Comparison of ENCODE assay signal across 8 cellular contexts in genomic region chr5:39713224-39713911, GRCh38.
DNase-seq lines count a peak whose midpoint lies in the region; ATAC-seq and TF ChIP-seq lines count a peak whose summit lies in the region.

No MANE protein-coding gene starts in this region.

- no peaks in the 10 kb centered on the region for H3K27me3 ChIP-seq in osteoblast (ENCODE audit: insufficient read depth, low read length)

- TF ChIP-seq CTCF in fibroblast of mammary gland (conservative IDR thresholded peaks at IDR 0.05; ENCODE audit: control insufficient read depth, insufficient read depth, low read depth, low read length) = no peak
- no peak for TF ChIP-seq CTCF in osteoblast (IDR thresholded peaks at IDR 0.05; ENCODE audit: extremely low read depth, low read depth, low read length)
- TF ChIP-seq CTCF in OCI-LY7 (conservative IDR thresholded peaks at IDR 0.05; ENCODE audit: low read length) = no peak

- H3K27ac ChIP-seq in osteoblast (ENCODE audit: low read depth, low read length) = no peak overlapping the region
- no peak overlapping the region for H3K27ac ChIP-seq in OCI-LY7 (ENCODE audit: low read depth, low read length, poor library complexity, severe bottlenecking)

- POLR2A ChIA-PET in OCI-LY7 (lab: Charles Lee) = no interaction called here

- H3K4me1 ChIP-seq in osteoblast (ENCODE audit: insufficient read depth, low read length) = peaks cover 8% of the 10 kb centered on the region
- H3K4me1 ChIP-seq in OCI-LY7 (ENCODE audit: insufficient read depth, low read length, poor library complexity, severe bottlenecking) = no peaks in the 10 kb centered on the region

- peak; percentile 21 for DNase-seq in EH (ENCODE audit: low read depth)
- peak; percentile 74 for DNase-seq in OCI-M1 (lab: John Stamatoyannopoulos, UW)
- peak; percentile 56 for DNase-seq in fibroblast of mammary gland (ENCODE audit: low read depth)
- DNase-seq in osteoblast (ENCODE audit: insufficient read length, low spot score, missing footprints) = no peak
- no peak for DNase-seq in OCI-LY7 (ENCODE audit: low spot score)
- no peak for DNase-seq in NCI-H446 treated with DMSO at 0.1 percent for 48 hours (lab: John Stamatoyannopoulos, UW)

- intact Hi-C loops in OCI-LY7 (cut with micrococcal nuclease; ENCODE audit: unreplicated experiment) = no loop called here

- H3K4me2 ChIP-seq in osteoblast (ENCODE audit: insufficient read depth, low read length) (no peak overlapping the region), OCI-LY7 (ENCODE audit: low read length) (no peak overlapping the region)

- H3K4me3 ChIP-seq in fibroblast of mammary gland (ENCODE audit: control insufficient read depth, low read depth, low read length) (no peak overlapping the region), osteoblast (ENCODE audit: insufficient read depth, low read length) (no peak overlapping the region), OCI-LY7 (ENCODE audit: low read depth, low read length, poor library complexity, severe bottlenecking) (no peak overlapping the region)

- H4K20me1 ChIP-seq in osteoblast (ENCODE audit: insufficient read depth, low read length) (no peaks in the 10 kb centered on the region), OCI-LY7 (ENCODE audit: insufficient read depth, low read length) (no peaks in the 10 kb centered on the region)

- CTCF ChIA-PET in OCI-LY7 (lab: Charles Lee; ENCODE audit: unreplicated experiment) = no interaction called here

- peak overlapping the region; percentile 28 for H2AFZ ChIP-seq in osteoblast (ENCODE audit: low read length)
- no peak overlapping the region for H2AFZ ChIP-seq in OCI-LY7 (ENCODE audit: low read length)

- H3K9me2 ChIP-seq in OCI-LY7 (ENCODE audit: insufficient read depth, low read length) = no peaks in the 10 kb centered on the region

- BruUV-seq in OCI-LY7 (replicated peaks; lab: Mats Ljungman, UMichigan) = no TSS peak

- H3K36me3 ChIP-seq in osteoblast (ENCODE audit: insufficient read depth, low read length) = no peaks in the 10 kb centered on the region
- H3K36me3 ChIP-seq in OCI-LY7 (ENCODE audit: insufficient read depth, low read length) = no peaks in the 10 kb centered on the region

- H3K79me2 ChIP-seq in osteoblast (ENCODE audit: insufficient read depth, low read length) (no peaks in the 10 kb centered on the region), OCI-LY7 (ENCODE audit: insufficient read depth, low read depth, low read length) (no peaks in the 10 kb centered on the region)

- ATAC-seq in GM21515 (IDR thresholded peaks at IDR 0.05; ENCODE audit: unreplicated experiment) (no peak), GM18520 (IDR thresholded peaks at IDR 0.05; ENCODE audit: unreplicated experiment) (no peak)

- H3K9me3 ChIP-seq in osteoblast (ENCODE audit: low read depth, low read length) = no peaks in the 10 kb centered on the region
- no peaks in the 10 kb centered on the region for H3K9me3 ChIP-seq in OCI-LY7 (ENCODE audit: low read length)

Comparison
In these comparisons a context has a peak if more than half of its experiments do, and no peak if none do; other contexts are left out.
1. DNase-seq: peak in EH (single experiment), OCI-M1 (single experiment) and fibroblast of mammary gland (single experiment); none in osteoblast (single experiment), OCI-LY7 (single experiment) and NCI-H446 treated with DMSO at 0.1 percent for 48 hours (single experiment).